Comparison of ENCODE assay signal across 24 cellular contexts in genomic region chr14:45181806-45182205, GRCh38.
"Had no signal": no experiment of that assay in that cellular context is flagged by ENCODE, and none has a peak within 500 bp of the region (broad histone marks: within the 10 kb centered on the region; RNA-seq: fewer than 3 reads in every experiment).

No MANE protein-coding gene starts in this region.

- H3K9ac ChIP-seq: KMS-11 had no signal

- H3K27ac ChIP-seq: KMS-11, PC-9, RWPE1 had no signal

- ATAC-seq: activated CD8-positive, alpha-beta T cell treated with anti-CD3 and anti-CD28 coated beads for 36 hours; activated T-cell treated with anti-CD3 and anti-CD28 coated beads, Interleukin-2, amount 50 U/mL, for 72 hours; activated T-helper 17 cell treated with anti-CD3 and anti-CD28 coated beads, Interleukin-2, amount 50 U/mL, for 72 hours had no signal

- FAIRE-seq: RCC 7860 had no signal

- H3K4me2 ChIP-seq: KMS-11, PC-9 had no signal

- H3K4me3 ChIP-seq: PC-9 had no signal

- DNase-seq: activated CD4-positive, alpha-beta T cell treated with anti-CD3 and anti-CD28 coated beads, Interleukin-2, amount 10 ng/mL, durations not matched to agents 24 days and 14 days; activated CD4-positive, alpha-beta T cell treated with anti-CD3 and anti-CD28 coated beads, Interleukin-2, amount 50 U/mL, for 4 hours; activated CD8-positive, alpha-beta T cell treated with anti-CD3 and anti-CD28 coated beads for 36 hours; activated effector memory CD4-positive, alpha-beta T cell treated with anti-CD3 and anti-CD28 coated beads, Interleukin-2, amount 50 U/mL, for 16 hours; activated naive CD4-positive, alpha-beta T cell; activated naive CD8-positive, alpha-beta T cell treated with anti-CD3 and anti-CD28 coated beads, Interleukin-2, amount 10 ng/mL, durations not matched to agents 7 days and 5 days; activated T-cell treated with anti-CD3 and anti-CD28 coated beads, Interleukin-2, amount 50 U/mL, for 1 hour; activated T-cell treated with anti-CD3 and anti-CD28 coated beads, Interleukin-2, amount 50 U/mL, for 72 hours; central memory CD4-positive, alpha-beta T cell; MM.1S; MV-4-11; NCI-H1092; NCI-H1417; NCI-H146; NCI-H187 treated with DMSO at 0.1 percent for 48 hours; NCI-H2081; NCI-H345; NCI-H524 treated with DMSO at 0.1 percent for 48 hours; PC-9; Right ventricle myocardium superior had no signal

- H2AFZ ChIP-seq: PC-9 had no signal
